Comparison of ENCODE assay signal across 12 cellular contexts in genomic region chr19:13860679-13861391, GRCh38. TPM values are rescaled to one million over a fixed set of nuclear protein-coding genes. Genes with fewer than 3 reads are reported as not detected.
A peak's percentile ranks its signal among the peaks of the same experiment; 100 is the strongest.
DNase-seq lines count a peak whose midpoint lies in the region; ATAC-seq, FAIRE-seq and TF ChIP-seq lines count a peak whose summit lies in the region.
"Had no signal": no experiment of that assay in that cellular context is flagged by ENCODE, and none has a peak within 500 bp of the region (broad histone marks: within the 10 kb centered on the region; RNA-seq: fewer than 3 reads in every experiment).

No MANE protein-coding gene starts in this region.

- CTCF ChIA-PET in SK-N-SH (lab: Yijun Ruan, JAX), result interaction anchor here (1.1 to 8.2 kb wide), 12 partner anchors 9 to 271 kb away, joined by 3 to 133 read pairs (median 13); partner anchors contain the start of genes C19orf53 and MRI1
- CTCF ChIA-PET in activated CD8-positive, alpha-beta T cell treated with anti-CD3 and anti-CD28 coated beads, Interleukin-2, amount 10 ng/mL, durations not matched to agents 7 days and 5 days (lab: Charles Lee), result interaction anchor here (0.6 to 4.0 kb wide), 11 partner anchors 11 to 519 kb away, joined by 3 to 71 read pairs (median 14); partner anchors contain the start of gene ZSWIM4

- dilution Hi-C loops in keratinocyte (cut with MboI; ENCODE audit: extremely low pct_ligation_motif_present, low sequenced_read_pairs), result no loop called here

- no peaks in the 10 kb centered on the region for H3K9me2 ChIP-seq in SK-N-SH

- TF ChIP-seq CTCF in SK-N-SH (IDR thresholded peaks at IDR 0.05) (no peak), keratinocyte (optimal IDR thresholded peaks at IDR 0.05 in 1 of 3, IDR thresholded peaks at IDR 0.05 in 1 of 3, conservative IDR thresholded peaks at IDR 0.05 in 1 of 3; ENCODE audit: extremely low read depth in 1 of 3, insufficient read depth in 2 of 3, low read length in 3 of 3) (no peak)

- H3K9ac ChIP-seq in SK-N-SH (peak overlapping the region; percentile 96; the same call in 1 of the 2 replicates), keratinocyte (ENCODE audit: control insufficient read depth, extremely low read depth, insufficient read depth, low read length) (peak overlapping the region; percentile 93)

- no peaks in the 10 kb centered on the region for H3K9me1 ChIP-seq in keratinocyte (ENCODE audit: control insufficient read depth, extremely low read depth, insufficient read depth, low read length)

- ATAC-seq in SK-N-SH treated with all-trans-retinoic acid at 6 μM for 48 hours (no peak), GM18907 (IDR thresholded peaks at IDR 0.05; ENCODE audit: unreplicated experiment) (no peak)
- no peak for ATAC-seq in activated CD8-positive, alpha-beta T cell treated with anti-CD3 and anti-CD28 coated beads, Interleukin-2, amount 10 ng/mL, durations not matched to agents 7 days and 5 days
- ATAC-seq in stimulated activated memory B cell treated with anti-CD40 and anti-IgM and Interleukin-4, amounts not matched to agents 10 μg/mL and 1 μg/mL and 100 μg/mL, for 72 hours, result no peak

- peaks cover 32% of the 10 kb centered on the region for H3F3A ChIP-seq in SK-N-SH (replicated peaks; ENCODE audit: insufficient read depth)

- H3K27ac Mint-ChIP-seq in activated CD8-positive, alpha-beta T cell treated with anti-CD3 and anti-CD28 coated beads, Interleukin-2, amount 10 ng/mL, durations not matched to agents 7 days and 5 days, result peak overlapping the region; percentile 88
- H3K27ac Mint-ChIP-seq in stimulated activated memory B cell treated with anti-CD40 and anti-IgM and Interleukin-4, amounts not matched to agents 10 μg/mL and 1 μg/mL and 100 μg/mL, for 72 hours, result peak overlapping the region; percentile 93

- H3K4me1 Mint-ChIP-seq in activated CD8-positive, alpha-beta T cell treated with anti-CD3 and anti-CD28 coated beads, Interleukin-2, amount 10 ng/mL, durations not matched to agents 7 days and 5 days (ENCODE audit: low read depth), result peaks cover 44% of the 10 kb centered on the region
- peaks cover 33% of the 10 kb centered on the region for H3K4me1 Mint-ChIP-seq in stimulated activated memory B cell treated with anti-CD40 and anti-IgM and Interleukin-4, amounts not matched to agents 10 μg/mL and 1 μg/mL and 100 μg/mL, for 72 hours

- no peaks in the 10 kb centered on the region for H3K36me3 Mint-ChIP-seq in activated CD8-positive, alpha-beta T cell treated with anti-CD3 and anti-CD28 coated beads, Interleukin-2, amount 10 ng/mL, durations not matched to agents 7 days and 5 days (ENCODE audit: low read depth)
- no peaks in the 10 kb centered on the region for H3K36me3 Mint-ChIP-seq in stimulated activated memory B cell treated with anti-CD40 and anti-IgM and Interleukin-4, amounts not matched to agents 10 μg/mL and 1 μg/mL and 100 μg/mL, for 72 hours

- WGBS in SK-N-SH (ENCODE audit: low lambda C conversion rate), result 92% methylated on average over 13 of the region's 13 CpGs

- H3K36me3 ChIP-seq in SK-N-SH (replicated peaks in 1 of 2; ENCODE audit: control insufficient read depth in 1 of 2, insufficient read depth in 2 of 2, low read length in 1 of 2) (no peaks in the 10 kb centered on the region), keratinocyte (ENCODE audit: control insufficient read depth in 2 of 2, extremely low read depth in 1 of 2, insufficient read depth in 2 of 2, low read length in 2 of 2) (no peaks in the 10 kb centered on the region)

- no peak overlapping the region for H3K4me3 ChIP-seq in SK-N-SH (ENCODE audit: low read depth in 2 of 2, low read length in 1 of 2)
- H3K4me3 ChIP-seq in keratinocyte (ENCODE audit: control insufficient read depth in 2 of 3, extremely low read depth in 1 of 3, insufficient read depth in 2 of 3, low read depth in 1 of 3, low read length in 3 of 3), result no peak overlapping the region

- H4K20me1 ChIP-seq in SK-N-SH (ENCODE audit: insufficient read depth) (no peaks in the 10 kb centered on the region), keratinocyte (ENCODE audit: control insufficient read depth, extremely low read depth, insufficient read depth, low read length) (no peaks in the 10 kb centered on the region)

- peaks cover 11% of the 10 kb centered on the region; the same call in 1 of the 2 replicates for H3K79me2 ChIP-seq in SK-N-SH (ENCODE audit: insufficient read depth)
- H3K79me2 ChIP-seq in keratinocyte (ENCODE audit: control insufficient read depth, insufficient read depth, low read length), result no peaks in the 10 kb centered on the region

- TF ChIP-seq EP300 in SK-N-SH (IDR thresholded peaks at IDR 0.05; ENCODE audit: borderline replicate concordance in 1 of 2, low read depth in 1 of 2, low read length in 1 of 2), result no peak

- H3K4me2 ChIP-seq in SK-N-SH, result peak overlapping the region; percentile 72
- peak overlapping the region; percentile 96 for H3K4me2 ChIP-seq in keratinocyte (ENCODE audit: control insufficient read depth, extremely low read depth, insufficient read depth, low read depth, low read length)

- H3K4me1 ChIP-seq in SK-N-SH (ENCODE audit: control insufficient read depth in 1 of 2, insufficient read depth in 2 of 2, low read depth in 1 of 2, low read length in 1 of 2) (peaks cover 9 to 14% of the 10 kb centered on the region in 2 experiments; a peak in 3 of 4 replicates), keratinocyte (ENCODE audit: control insufficient read depth, extremely low read depth, insufficient read depth, low read length) (peaks cover 18% of the 10 kb centered on the region)

- H2AFZ ChIP-seq in SK-N-SH (ENCODE audit: low read depth), result no peak overlapping the region
- H2AFZ ChIP-seq in keratinocyte (ENCODE audit: control insufficient read depth, low read length), result no peak overlapping the region

- no peak for TF ChIP-seq RAD21 in SK-N-SH (IDR thresholded peaks at IDR 0.05; ENCODE audit: low read length)

- peak overlapping the region in 1 of 2 experiments; percentile 98; a peak in 2 of 4 replicates for H3K27ac ChIP-seq in SK-N-SH (ENCODE audit: low read depth in 2 of 2, low read length in 1 of 2)
- H3K27ac ChIP-seq in keratinocyte (ENCODE audit: control insufficient read depth, insufficient read depth, low read length), result peak overlapping the region; percentile 96
- H3K27ac ChIP-seq: 22Rv1 had no signal

- H3K27me3 ChIP-seq in SK-N-SH (ENCODE audit: insufficient read depth) (no peaks in the 10 kb centered on the region), keratinocyte (ENCODE audit: control insufficient read depth, extremely low read depth, insufficient read depth, low read length) (peaks cover 9% of the 10 kb centered on the region)

- DNase-seq in SK-N-SH (no peak), keratinocyte (ENCODE audit: low read depth, low spot score) (no peak), hippocampal formation (lab: John Stamatoyannopoulos, UW) (no peak), NCI-H1694 treated with DMSO at 0.1 percent for 48 hours (lab: John Stamatoyannopoulos, UW) (no peak)
- no peak for DNase-seq in activated CD8-positive, alpha-beta T cell treated with anti-CD3 and anti-CD28 coated beads, Interleukin-2, amount 10 ng/mL, durations not matched to agents 7 days and 5 days
- DNase-seq: H9, NCI-H510A had no signal

- H3K9me3 Mint-ChIP-seq in activated CD8-positive, alpha-beta T cell treated with anti-CD3 and anti-CD28 coated beads, Interleukin-2, amount 10 ng/mL, durations not matched to agents 7 days and 5 days (ENCODE audit: insufficient read depth), result no peaks in the 10 kb centered on the region
- H3K9me3 Mint-ChIP-seq in stimulated activated memory B cell treated with anti-CD40 and anti-IgM and Interleukin-4, amounts not matched to agents 10 μg/mL and 1 μg/mL and 100 μg/mL, for 72 hours, result no peaks in the 10 kb centered on the region
- H3K9me3 Mint-ChIP-seq: H9 had no signal

- H3K9me3 ChIP-seq in SK-N-SH (no peaks in the 10 kb centered on the region), keratinocyte (ENCODE audit: control insufficient read depth, low read depth, low read length) (no peaks in the 10 kb centered on the region)

- FAIRE-seq in keratinocyte (lab: Jason Lieb, UNC), result no peak

- H3K27me3 Mint-ChIP-seq in activated CD8-positive, alpha-beta T cell treated with anti-CD3 and anti-CD28 coated beads, Interleukin-2, amount 10 ng/mL, durations not matched to agents 7 days and 5 days (ENCODE audit: low read depth), result peaks cover 13% of the 10 kb centered on the region
- peaks cover 18% of the 10 kb centered on the region for H3K27me3 Mint-ChIP-seq in stimulated activated memory B cell treated with anti-CD40 and anti-IgM and Interleukin-4, amounts not matched to agents 10 μg/mL and 1 μg/mL and 100 μg/mL, for 72 hours

- peak overlapping the region; percentile 87 for H3K4me3 Mint-ChIP-seq in activated CD8-positive, alpha-beta T cell treated with anti-CD3 and anti-CD28 coated beads, Interleukin-2, amount 10 ng/mL, durations not matched to agents 7 days and 5 days
- peak overlapping the region; percentile 88 for H3K4me3 Mint-ChIP-seq in stimulated activated memory B cell treated with anti-CD40 and anti-IgM and Interleukin-4, amounts not matched to agents 10 μg/mL and 1 μg/mL and 100 μg/mL, for 72 hours

- POLR2A ChIA-PET in SK-N-SH (lab: Yijun Ruan, JAX), result interaction anchor here (0.5 to 2.1 kb wide), 4 partner anchors 12 to 87 kb away, joined by 3 to 9 read pairs (median 6); no protein-coding TSS in a partner anchor
- POLR2A ChIA-PET in activated CD8-positive, alpha-beta T cell treated with anti-CD3 and anti-CD28 coated beads, Interleukin-2, amount 10 ng/mL, durations not matched to agents 7 days and 5 days (lab: Charles Lee), result interaction anchor here (0.6 to 5.3 kb wide), 12 partner anchors 8 to 576 kb away, joined by 4 to 49 read pairs (median 10); partner anchors contain the start of genes BRME1, C19orf53 and CC2D1A

RNA-seq across cellular contexts. Expression of gene NANOS3, which starts 16.1 kb away (rescaled TPM):
- polyA plus RNA-seq in SK-N-SH (2012; rRNA removed), result 0.53 and 0.57 TPM in 2 replicates
- polyA plus RNA-seq in SK-N-SH (2012; cell fraction: cytosol; rRNA removed), result 0.63 and 0.71 TPM in 2 replicates
- polyA plus RNA-seq in SK-N-SH (2012; cell fraction: nucleus; rRNA removed), result 1.7 and 4.4 TPM in 2 replicates
- under 1 TPM; 0.60 to 0.90 TPM for total RNA-seq in activated CD8-positive, alpha-beta T cell treated with anti-CD3 and anti-CD28 coated beads, Interleukin-2, amount 10 ng/mL, durations not matched to agents 7 days and 5 days
- polyA plus RNA-seq in keratinocyte, result 0.18 TPM in 1 of 3 replicates, not detected in the others
- not detected for polyA plus RNA-seq in keratinocyte (2011; ENCODE audit: low read depth)
- 0.40 TPM in 1 of 2 replicates, not detected in the other for polyA plus RNA-seq in keratinocyte (2011; cell fraction: cytosol; rRNA removed)
- polyA plus RNA-seq in keratinocyte (2011; cell fraction: nucleus; rRNA removed), result not detected in 2 replicates
- polyA plus RNA-seq in keratinocyte (2012; ENCODE audit: low replicate concordance), result 0.86 TPM in 1 of 2 replicates, not detected in the other
- polyA minus RNA-seq in keratinocyte, result 0.40 TPM in 1 of 3 replicates, not detected in the others
- polyA minus RNA-seq in keratinocyte (2011; cell fraction: cytosol; rRNA and poly(A)+ RNA removed), result not detected
- not detected in 2 replicates for polyA minus RNA-seq in keratinocyte (2011; cell fraction: nucleus; rRNA and poly(A)+ RNA removed)
- total RNA-seq: H9, HT1080 had no signal

RNA-seq across cellular contexts. Expression of gene BRME1, which starts 45.1 kb away (rescaled TPM):
- polyA plus RNA-seq in SK-N-SH (2012; rRNA removed) (1.5 and 1.8 TPM in 2 replicates), keratinocyte (0.22 to 0.57 TPM (median 0.26 TPM) in 3 replicates)
- 0.51 and 0.89 TPM in 2 replicates for polyA plus RNA-seq in SK-N-SH (2012; cell fraction: cytosol; rRNA removed)
- 5.1 and 5.3 TPM in 2 replicates for polyA plus RNA-seq in SK-N-SH (2012; cell fraction: nucleus; rRNA removed)
- 1 to 10 TPM; 4.2 to 5.0 TPM for total RNA-seq in activated CD8-positive, alpha-beta T cell treated with anti-CD3 and anti-CD28 coated beads, Interleukin-2, amount 10 ng/mL, durations not matched to agents 7 days and 5 days
- polyA plus RNA-seq in keratinocyte (2011; ENCODE audit: low read depth), result not detected
- polyA plus RNA-seq in keratinocyte (2011; cell fraction: cytosol; rRNA removed), result 0.17 and 0.30 TPM in 2 replicates
- polyA plus RNA-seq in keratinocyte (2011; cell fraction: nucleus; rRNA removed), result 0.43 and 0.61 TPM in 2 replicates
- 0.44 and 0.71 TPM in 2 replicates for polyA plus RNA-seq in keratinocyte (2012; ENCODE audit: low replicate concordance)
- polyA minus RNA-seq in keratinocyte, result 0.38 to 0.56 TPM in 2 of 3 replicates, not detected in the other
- 1.5 TPM for polyA minus RNA-seq in keratinocyte (2011; cell fraction: cytosol; rRNA and poly(A)+ RNA removed)
- not detected in 2 replicates for polyA minus RNA-seq in keratinocyte (2011; cell fraction: nucleus; rRNA and poly(A)+ RNA removed)

RNA-seq across cellular contexts. Expression of gene CC2D1A, which starts 45.2 kb away (rescaled TPM):
- polyA plus RNA-seq in SK-N-SH (2012; rRNA removed) (18.7 and 24.2 TPM in 2 replicates), keratinocyte (11.2 to 15.6 TPM (median 14.7 TPM) in 3 replicates)
- polyA plus RNA-seq in SK-N-SH (2012; cell fraction: cytosol; rRNA removed), result 8.1 and 13.2 TPM in 2 replicates
- polyA plus RNA-seq in SK-N-SH (2012; cell fraction: nucleus; rRNA removed), result 97.6 and 109 TPM in 2 replicates
- total RNA-seq in activated CD8-positive, alpha-beta T cell treated with anti-CD3 and anti-CD28 coated beads, Interleukin-2, amount 10 ng/mL, durations not matched to agents 7 days and 5 days, result 10 to 100 TPM; 27.8 to 28.9 TPM
- polyA plus RNA-seq in keratinocyte (2011; ENCODE audit: low read depth), result 33.3 TPM
- polyA plus RNA-seq in keratinocyte (2011; cell fraction: cytosol; rRNA removed), result 6.7 and 13.2 TPM in 2 replicates
- polyA plus RNA-seq in keratinocyte (2011; cell fraction: nucleus; rRNA removed), result 36.5 and 49.5 TPM in 2 replicates
- polyA plus RNA-seq in keratinocyte (2012; ENCODE audit: low replicate concordance), result 18.5 and 22.1 TPM in 2 replicates
- 13.6 to 45.7 TPM (median 15.7 TPM) in 3 replicates for polyA minus RNA-seq in keratinocyte
- 17.5 TPM for polyA minus RNA-seq in keratinocyte (2011; cell fraction: cytosol; rRNA and poly(A)+ RNA removed)
- 16.7 and 18.5 TPM in 2 replicates for polyA minus RNA-seq in keratinocyte (2011; cell fraction: nucleus; rRNA and poly(A)+ RNA removed)
